Comparison of ENCODE assay signal across 11 cellular contexts in the genomic region with DNA sequence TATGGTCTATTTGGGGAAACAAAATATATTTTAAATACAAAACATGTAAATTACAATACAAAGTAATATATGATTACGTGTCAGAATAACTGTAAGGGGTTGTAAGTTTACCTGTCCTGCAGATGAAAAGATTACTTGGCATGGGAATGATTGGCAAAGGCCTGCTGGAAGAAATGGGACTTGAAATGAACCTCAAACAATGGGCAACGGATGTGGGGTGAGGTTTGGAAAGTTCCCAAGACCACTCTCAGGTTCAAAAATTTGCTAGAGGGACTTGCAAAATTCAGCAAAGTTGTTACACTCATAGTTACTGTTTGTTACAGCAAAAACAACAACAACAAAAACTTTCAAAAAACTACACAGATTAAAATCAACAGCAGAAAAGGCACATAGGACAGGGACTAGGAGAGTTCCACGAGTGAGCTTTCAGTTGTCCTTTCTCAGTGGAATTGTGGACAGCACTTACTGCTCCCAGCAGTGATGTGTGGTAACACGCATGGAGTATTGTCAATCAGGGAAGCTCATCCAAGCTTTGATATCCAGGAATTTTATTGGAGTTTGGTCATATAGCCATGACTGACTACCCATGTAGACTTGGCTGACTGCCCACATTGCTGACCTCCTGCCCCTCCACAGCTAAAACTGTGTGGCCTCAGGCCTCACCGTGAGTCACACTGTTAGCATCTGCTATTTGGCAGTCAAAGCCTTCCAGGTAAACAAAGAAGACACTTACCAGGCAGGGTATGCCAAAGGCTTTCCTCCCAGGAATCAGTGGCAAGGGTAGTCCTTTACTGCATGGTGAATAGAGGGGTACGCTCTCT. TPM values are rescaled to one million over a fixed set of nuclear protein-coding genes. Genes with fewer than 3 reads are reported as not detected.
DNase-seq lines count a peak whose midpoint lies in the region; ATAC-seq and TF ChIP-seq lines count a peak whose summit lies in the region.
"Had no signal": no experiment of that assay in that cellular context is flagged by ENCODE, and none has a peak within 500 bp of the region (broad histone marks: within the 10 kb centered on the region; RNA-seq: fewer than 3 reads in every experiment).

No MANE protein-coding gene starts in this region.

- DNase-seq in NCI-H748 (lab: John Stamatoyannopoulos, UW; ENCODE audit: unreplicated experiment): peak; percentile 31
- DNase-seq in NCI-H748 treated with DMSO at 0.1 percent for 48 hours (lab: John Stamatoyannopoulos, UW): no peak
- DNase-seq in SW480 (ENCODE audit: low spot score): peak; percentile 96
- DNase-seq in hepatocyte (ENCODE audit: low spot score): peak; percentile 86
- DNase-seq in type B pancreatic cell (ENCODE audit: extremely low spot score, unreplicated experiment): no peak
- DNase-seq in NCI-H82 (lab: John Stamatoyannopoulos, UW): no peak
- DNase-seq: stimulated activated CD4-positive, alpha-beta T cell treated with anti-CD3 and anti-CD28 coated beads, Interleukin-4, amount 100 ng/mL, for 24 hours had no signal

- WGBS in hepatocyte (ENCODE audit: low lambda C conversion rate, missing lambda C conversion rate): 72% methylated on average over 6 of the region's 6 CpGs

- no peak overlapping the region for H3K4me3 ChIP-seq in hepatocyte
- H3K4me3 ChIP-seq: SK-N-MC had no signal

- no peaks in the 10 kb centered on the region for H3K9me3 Mint-ChIP-seq in type B pancreatic cell

- peaks cover 6% of the 10 kb centered on the region for H3K79me2 ChIP-seq in hepatocyte

- no peak overlapping the region for H2AFZ ChIP-seq in hepatocyte

- ATAC-seq in HG03097 (IDR thresholded peaks at IDR 0.05; ENCODE audit: low FRiP score, unreplicated experiment) (no peak), HG02970 (IDR thresholded peaks at IDR 0.05; ENCODE audit: low FRiP score, unreplicated experiment) (no peak)

- no peaks in the 10 kb centered on the region for H3K27me3 ChIP-seq in hepatocyte

- peaks cover 5% of the 10 kb centered on the region for H3K4me1 Mint-ChIP-seq in type B pancreatic cell (ENCODE audit: unreplicated experiment)
- H3K4me1 Mint-ChIP-seq: B cell had no signal

- peak overlapping the region; percentile 63 for H3K27ac ChIP-seq in hepatocyte
- H3K27ac ChIP-seq: SK-N-MC had no signal

- no peaks in the 10 kb centered on the region for H3K27me3 Mint-ChIP-seq in type B pancreatic cell
- H3K27me3 Mint-ChIP-seq: B cell had no signal

- H4K20me1 ChIP-seq in hepatocyte (ENCODE audit: insufficient read depth, poor library complexity, severe bottlenecking): no peaks in the 10 kb centered on the region

- no peaks in the 10 kb centered on the region for H3K36me3 Mint-ChIP-seq in type B pancreatic cell

- peak overlapping the region; percentile 79 for H3K27ac Mint-ChIP-seq in type B pancreatic cell
- H3K27ac Mint-ChIP-seq: B cell had no signal

- H3K4me2 ChIP-seq in hepatocyte: peak overlapping the region; percentile 27

- no peaks in the 10 kb centered on the region for H3K9me2 ChIP-seq in hepatocyte (replicated peaks; ENCODE audit: insufficient read depth)

- peaks cover 8% of the 10 kb centered on the region for H3K4me1 ChIP-seq in hepatocyte (ENCODE audit: insufficient read depth)

- H3K9me3 ChIP-seq in hepatocyte (ENCODE audit: low read depth): no peaks in the 10 kb centered on the region

- H3K36me3 ChIP-seq in hepatocyte (replicated peaks; ENCODE audit: insufficient read depth, low read depth): no peaks in the 10 kb centered on the region

- no peak overlapping the region for H3K4me3 Mint-ChIP-seq in type B pancreatic cell
- H3K4me3 Mint-ChIP-seq: B cell had no signal

- TF ChIP-seq CTCF in hepatocyte (IDR thresholded peaks at IDR 0.05; ENCODE audit: poor library complexity) (no peak), type B pancreatic cell (conservative IDR thresholded peaks at IDR 0.05) (no peak)

RNA-seq across cellular contexts. Expression of a gene that starts 43.8 kb away (rescaled TPM):
- total RNA-seq in hepatocyte (11.7 and 16.0 TPM in 2 replicates), type B pancreatic cell (ENCODE audit: low replicate concordance) (8.8 and 9.0 TPM in 2 replicates)
- polyA plus RNA-seq in hepatocyte: 4.0 and 5.8 TPM in 2 replicates

Comparison
In these comparisons a context has a peak if more than half of its experiments do, and no peak if none do; other contexts are left out.
1. DNase-seq: peak in NCI-H748 (single experiment), SW480 (single experiment) and hepatocyte (single experiment); none in NCI-H748 treated with DMSO at 0.1 percent for 48 hours (single experiment), type B pancreatic cell (single experiment) and NCI-H82 (single experiment).